ENCODE assay signal across 1 cellular context in the genomic region with DNA sequence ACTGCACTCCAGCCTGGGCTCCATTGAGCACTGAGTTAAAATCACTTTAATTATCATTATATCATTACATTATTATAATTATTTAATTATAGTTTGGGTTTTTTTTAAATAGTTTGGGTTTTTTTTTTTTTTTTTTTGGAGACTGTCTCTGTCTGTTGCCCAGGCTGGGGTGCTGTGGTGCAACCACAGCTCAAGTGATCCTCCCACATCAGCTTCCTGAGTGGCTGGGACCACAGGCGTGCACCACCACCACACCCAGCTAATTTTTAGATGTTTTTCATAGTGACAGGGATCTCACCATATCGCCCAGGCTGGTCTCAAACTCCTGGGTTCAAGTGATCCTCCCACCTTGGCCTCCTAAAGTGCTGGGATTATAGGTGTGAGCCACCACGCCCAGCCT. TPM values are rescaled to one million over a fixed set of nuclear protein-coding genes. Genes with fewer than 3 reads are reported as not detected.
"Had no signal": no experiment of that assay in that cellular context is flagged by ENCODE, and none has a peak within 500 bp of the region (broad histone marks: within the 10 kb centered on the region; RNA-seq: fewer than 3 reads in every experiment).

No MANE protein-coding gene starts in this region.

RNA-seq across cellular contexts. Expression of gene DLGAP3, which starts 38.8 kb away (rescaled TPM):
- total RNA-seq: bronchial epithelial cell had no signal
